ENCODE assay signal across 9 cellular contexts in the genomic region with DNA sequence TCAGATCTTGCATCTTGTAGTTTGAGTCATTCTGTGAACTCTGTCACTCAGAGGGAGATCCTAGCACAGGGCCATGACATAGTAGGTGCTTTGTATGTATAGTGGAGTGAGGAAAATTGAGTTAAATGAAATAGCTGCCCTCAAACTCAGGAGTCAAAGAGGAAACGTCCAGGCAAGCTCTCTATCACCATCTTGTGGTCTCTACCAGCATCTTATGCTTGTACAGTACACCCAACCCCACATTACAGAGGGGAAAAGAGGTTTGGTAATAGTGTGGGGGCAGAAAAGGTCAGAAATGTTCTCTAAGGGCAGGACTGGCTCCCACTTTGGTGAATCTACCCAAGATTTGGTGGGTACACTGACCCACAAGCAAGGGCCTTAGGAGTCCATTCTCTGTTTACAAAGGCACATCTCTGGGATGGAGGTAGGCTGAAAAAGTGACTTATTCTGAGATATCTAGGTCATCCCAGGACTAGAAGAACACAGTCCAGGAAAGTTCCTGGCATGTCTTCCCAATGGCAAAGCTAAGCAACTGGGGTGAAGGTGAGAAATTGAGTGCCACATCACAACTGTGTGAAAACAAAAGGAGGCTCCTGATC.
A peak's percentile ranks its signal among the peaks of the same experiment; 100 is the strongest.
DNase-seq lines count a peak whose midpoint lies in the region; ATAC-seq and TF ChIP-seq lines count a peak whose summit lies in the region.
"Had no signal": no experiment of that assay in that cellular context is flagged by ENCODE, and none has a peak within 500 bp of the region (broad histone marks: within the 10 kb centered on the region; RNA-seq: fewer than 3 reads in every experiment).

No MANE protein-coding gene starts in this region.

- H3K27ac ChIP-seq in tibial nerve = no peak overlapping the region
- H3K27ac ChIP-seq: SJSA1 had no signal

- peak; percentile 62 for TF ChIP-seq CTCF in GM12864 (IDR thresholded peaks at IDR 0.05; ENCODE audit: low read depth, low read length, missing control alignments)
- TF ChIP-seq CTCF in tibial nerve (IDR thresholded peaks at IDR 0.05) = peak in 1 of 5 experiments; percentile 25

- no peak for TF ChIP-seq EP300 in tibial nerve (IDR thresholded peaks at IDR 0.05)

- no peak for TF ChIP-seq POLR2A in tibial nerve (IDR thresholded peaks at IDR 0.05)

- WGBS in tibial nerve, 2 donors = 0% methylated on average over 1 of the region's 1 CpG

- H3K4me1 ChIP-seq in tibial nerve = no peaks in the 10 kb centered on the region
- H3K4me1 ChIP-seq: SJSA1 had no signal

- no peak for ATAC-seq in HG02852 (IDR thresholded peaks at IDR 0.05; ENCODE audit: unreplicated experiment)
- no peak for ATAC-seq in GM19397 (IDR thresholded peaks at IDR 0.05; ENCODE audit: unreplicated experiment)

- H3K36me3 ChIP-seq in tibial nerve = no peaks in the 10 kb centered on the region
- H3K36me3 ChIP-seq: SJSA1 had no signal

- no peaks in the 10 kb centered on the region for H3K9me3 ChIP-seq in tibial nerve
- H3K9me3 ChIP-seq: SJSA1 had no signal

- DNase-seq in GM12864 (ENCODE audit: low read depth) (no peak), HCEC 1CT (peak; percentile 13), RPMI7951 (ENCODE audit: low read depth) (peak; percentile 17), iPS-NIHi11 (ENCODE audit: low spot score) (peak; percentile 47), tibial nerve (ENCODE audit: low spot score in 2 of 2) (no peak), T-helper 9 cell (no peak)

- H3K27me3 ChIP-seq in tibial nerve = peaks cover 0 to 22% of the 10 kb centered on the region in 2 donors
- H3K27me3 ChIP-seq: SJSA1 had no signal

- no peak overlapping the region for H3K4me3 ChIP-seq in GM12864 (ENCODE audit: low read depth, low read length)
- H3K4me3 ChIP-seq in tibial nerve = no peak overlapping the region
- H3K4me3 ChIP-seq: SJSA1 had no signal

Comparison
In these comparisons a context has a peak if more than half of its experiments do, and no peak if none do; other contexts are left out.
1. DNase-seq: peak in HCEC 1CT (single experiment), RPMI7951 (single experiment) and iPS-NIHi11 (single experiment); none in GM12864 (single experiment), tibial nerve (0 of 2) and T-helper 9 cell (single experiment).